In genomic region chr1:39869538-39870112, GRCh38 we compare ENCODE assay signal across 1 cellular context. TPM values are rescaled to one million over a fixed set of nuclear protein-coding genes. Genes with fewer than 3 reads are reported as not detected.
"Had no signal": no experiment of that assay in that cellular context is flagged by ENCODE, and none has a peak within 500 bp of the region (broad histone marks: within the 10 kb centered on the region; RNA-seq: fewer than 3 reads in every experiment).

No MANE protein-coding gene starts in this region.

RNA-seq across cellular contexts. Expression of gene MYCL, which starts 32.1 kb away (rescaled TPM):
- total RNA-seq: fibroblast of villous mesenchyme had no signal
